Comparison of ENCODE assay signal across 8 cellular contexts in the genomic region with DNA sequence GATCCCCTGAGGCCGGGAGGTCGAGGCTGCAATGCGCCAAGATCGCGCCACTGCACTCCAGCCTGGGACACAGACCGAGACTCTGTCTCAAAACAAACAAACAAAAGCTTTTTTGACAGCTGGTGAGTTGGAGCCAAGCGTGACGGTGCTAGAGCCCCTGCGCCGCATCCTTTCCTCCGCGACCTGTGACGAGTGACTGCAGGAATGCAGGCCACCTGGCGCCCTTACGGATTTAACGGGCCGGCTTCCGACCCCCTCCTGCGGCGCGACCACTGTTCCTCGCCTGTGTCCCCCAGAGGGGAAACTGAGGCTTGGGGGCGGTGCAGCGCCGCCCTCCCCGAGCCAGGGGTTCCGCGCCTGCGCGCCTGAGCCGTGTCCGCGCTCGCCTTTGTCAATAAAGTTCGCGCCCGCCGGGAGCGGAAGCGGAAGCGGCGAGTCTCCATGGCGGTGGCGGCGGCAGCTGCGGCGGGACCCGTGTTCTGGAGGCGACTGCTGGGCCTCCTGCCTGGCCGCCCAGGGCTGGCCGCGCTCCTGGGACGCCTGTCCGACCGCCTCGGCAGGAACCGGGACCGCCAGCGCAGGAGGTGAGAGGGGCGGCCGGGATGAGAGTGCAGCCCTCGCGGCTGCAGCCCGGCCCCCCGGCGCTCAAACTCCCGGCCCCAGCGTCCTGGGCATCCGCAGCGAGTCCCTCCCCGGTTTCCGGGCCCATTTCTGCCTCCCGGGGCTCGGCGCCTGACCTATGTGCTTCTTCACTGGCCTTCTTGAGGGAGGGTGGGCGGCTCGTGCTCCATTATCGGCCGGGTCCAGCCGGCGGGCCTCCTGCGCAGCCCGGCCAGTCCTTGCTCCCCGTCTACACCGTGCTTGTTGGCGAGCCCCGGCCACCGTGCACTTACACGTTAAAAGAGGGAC. TPM values are rescaled to one million over a fixed set of nuclear protein-coding genes. Genes with fewer than 3 reads are reported as not detected.
DNase-seq lines count a peak whose midpoint lies in the region; ATAC-seq and TF ChIP-seq lines count a peak whose summit lies in the region.

A gene with protein sequence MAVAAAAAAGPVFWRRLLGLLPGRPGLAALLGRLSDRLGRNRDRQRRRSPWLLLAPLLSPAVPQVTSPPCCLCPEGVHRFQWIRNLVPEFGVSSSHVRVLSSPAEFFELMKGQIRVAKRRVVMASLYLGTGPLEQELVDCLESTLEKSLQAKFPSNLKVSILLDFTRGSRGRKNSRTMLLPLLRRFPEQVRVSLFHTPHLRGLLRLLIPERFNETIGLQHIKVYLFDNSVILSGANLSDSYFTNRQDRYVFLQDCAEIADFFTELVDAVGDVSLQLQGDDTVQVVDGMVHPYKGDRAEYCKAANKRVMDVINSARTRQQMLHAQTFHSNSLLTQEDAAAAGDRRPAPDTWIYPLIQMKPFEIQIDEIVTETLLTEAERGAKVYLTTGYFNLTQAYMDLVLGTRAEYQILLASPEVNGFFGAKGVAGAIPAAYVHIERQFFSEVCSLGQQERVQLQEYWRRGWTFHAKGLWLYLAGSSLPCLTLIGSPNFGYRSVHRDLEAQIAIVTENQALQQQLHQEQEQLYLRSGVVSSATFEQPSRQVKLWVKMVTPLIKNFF (plus strand): TSS at position 425 of the 909 bp plus-strand sequence. CDS start 17 bp downstream, at position 442.

- H3K4me3 ChIP-seq in osteoblast (ENCODE audit: insufficient read depth, low read length) (peak within 1 kb of the TSS; percentile 92), thymus (ENCODE audit: low read length) (peak within 1 kb of the TSS; percentile 93)

- H3K27me3 ChIP-seq in osteoblast (ENCODE audit: insufficient read depth, low read length) (no peaks in the 10 kb centered on the region), thymus (ENCODE audit: control insufficient read depth, insufficient read depth) (no peaks in the 10 kb centered on the region)

- 3% methylated on average over 89 of the region's 89 CpGs for WGBS in thymus

- peak within 1 kb of the TSS; percentile 93 for H2AFZ ChIP-seq in osteoblast (ENCODE audit: low read length)

- H4K20me1 ChIP-seq in osteoblast (ENCODE audit: insufficient read depth, low read length) = peaks cover 4% of the 10 kb centered on the region

- peak; percentile 82 for TF ChIP-seq POLR2A in GM18951 (IDR thresholded peaks at IDR 0.05; ENCODE audit: extremely low read depth, insufficient read depth, insufficient read length)

- H3K36me3 ChIP-seq in osteoblast (ENCODE audit: insufficient read depth, low read length) (peaks cover 7% of the 10 kb centered on the region), thymus (ENCODE audit: control insufficient read depth, insufficient read depth) (no peaks in the 10 kb centered on the region)

- H3K79me2 ChIP-seq in osteoblast (ENCODE audit: insufficient read depth, low read length) = peaks cover 50% of the 10 kb centered on the region

- peak; percentile 75 for ATAC-seq in SK-N-SH treated with all-trans-retinoic acid at 6 μM for 48 hours
- peak; percentile 29 to 41 for ATAC-seq in activated naive CD4-positive, alpha-beta T cell treated with anti-CD3 and anti-CD28 coated beads, Interleukin-2, amount 50 U/mL, for 72 hours

- peak within 1 kb of the TSS; percentile 100 for H3K27ac ChIP-seq in osteoblast (ENCODE audit: low read depth, low read length)
- H3K27ac ChIP-seq in thymus (ENCODE audit: low read depth) = peak within 1 kb of the TSS; percentile 92

- H3K36me3 Mint-ChIP-seq in activated naive CD4-positive, alpha-beta T cell treated with anti-CD3 and anti-CD28 coated beads, Interleukin-2, amount 50 U/mL, for 72 hours = peaks cover 17 to 42% of the 10 kb centered on the region in 2 donors

- in situ Hi-C loops in GM18951 (cut with MboI; ENCODE audit: low sequenced_read_pairs, unreplicated experiment) = no loop called here

- H3K9me3 Mint-ChIP-seq in activated naive CD4-positive, alpha-beta T cell treated with anti-CD3 and anti-CD28 coated beads, Interleukin-2, amount 50 U/mL, for 72 hours = no peaks in the 10 kb centered on the region

- H3K9me3 ChIP-seq in osteoblast (ENCODE audit: low read depth, low read length) (no peaks in the 10 kb centered on the region), thymus (ENCODE audit: control insufficient read depth) (no peaks in the 10 kb centered on the region)

- peak within 1 kb of the TSS; percentile 97 to 99 for H3K27ac Mint-ChIP-seq in activated naive CD4-positive, alpha-beta T cell treated with anti-CD3 and anti-CD28 coated beads, Interleukin-2, amount 50 U/mL, for 72 hours

- peak; percentile 84 for DNase-seq in AG08396 (ENCODE audit: low spot score)
- peak; percentile 62 for DNase-seq in KG1 (lab: John Stamatoyannopoulos, UW)
- DNase-seq in activated naive CD4-positive, alpha-beta T cell treated with anti-CD3 and anti-CD28 coated beads, Interleukin-2, amount 50 U/mL, for 72 hours (ENCODE audit: low spot score in 2 of 2) = peak; percentile 85 to 88
- DNase-seq in glomerular visceral epithelial cell (ENCODE audit: extremely low spot score) = peak; percentile 68
- DNase-seq in osteoblast (ENCODE audit: insufficient read length, low spot score, missing footprints) = peak; percentile 89

- TF ChIP-seq CTCF in osteoblast (IDR thresholded peaks at IDR 0.05; ENCODE audit: extremely low read depth, low read depth, low read length) = no peak

- H3K4me2 ChIP-seq in osteoblast (ENCODE audit: insufficient read depth, low read length) = peak within 1 kb of the TSS; percentile 78

- H3K4me1 ChIP-seq in osteoblast (ENCODE audit: insufficient read depth, low read length) (peaks cover 58% of the 10 kb centered on the region), thymus (ENCODE audit: control insufficient read depth, insufficient read depth, low read length) (peaks cover 15% of the 10 kb centered on the region)

TF ChIP-seq in SK-N-SH treated with all-trans-retinoic acid at 6 μM for 48 hours, 23 proteins besides CTCF, POLR2A, EP300 and RAD21:
- TF ChIP-seq, protein P1, sequence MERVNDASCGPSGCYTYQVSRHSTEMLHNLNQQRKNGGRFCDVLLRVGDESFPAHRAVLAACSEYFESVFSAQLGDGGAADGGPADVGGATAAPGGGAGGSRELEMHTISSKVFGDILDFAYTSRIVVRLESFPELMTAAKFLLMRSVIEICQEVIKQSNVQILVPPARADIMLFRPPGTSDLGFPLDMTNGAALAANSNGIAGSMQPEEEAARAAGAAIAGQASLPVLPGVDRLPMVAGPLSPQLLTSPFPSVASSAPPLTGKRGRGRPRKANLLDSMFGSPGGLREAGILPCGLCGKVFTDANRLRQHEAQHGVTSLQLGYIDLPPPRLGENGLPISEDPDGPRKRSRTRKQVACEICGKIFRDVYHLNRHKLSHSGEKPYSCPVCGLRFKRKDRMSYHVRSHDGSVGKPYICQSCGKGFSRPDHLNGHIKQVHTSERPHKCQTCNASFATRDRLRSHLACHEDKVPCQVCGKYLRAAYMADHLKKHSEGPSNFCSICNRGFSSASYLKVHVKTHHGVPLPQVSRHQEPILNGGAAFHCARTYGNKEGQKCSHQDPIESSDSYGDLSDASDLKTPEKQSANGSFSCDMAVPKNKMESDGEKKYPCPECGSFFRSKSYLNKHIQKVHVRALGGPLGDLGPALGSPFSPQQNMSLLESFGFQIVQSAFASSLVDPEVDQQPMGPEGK (CRISPR knock-in tag; IDR thresholded peaks at IDR 0.05; ENCODE audit: borderline replicate concordance) = peak; percentile 41; the same call in 1 of the 2 replicates
- TF ChIP-seq ZFP3 (CRISPR knock-in tag; IDR thresholded peaks at IDR 0.05) = peak; percentile 10; the same call in 1 of the 2 replicates
- no peak for TF ChIP-seq PPARA (CRISPR knock-in tag; IDR thresholded peaks at IDR 0.05; ENCODE audit: borderline replicate concordance)
- TF ChIP-seq BACH2 (CRISPR knock-in tag; IDR thresholded peaks at IDR 0.05; ENCODE audit: borderline replicate concordance) = no peak

RNA-seq across cellular contexts. Expression of the gene that starts here (rescaled TPM):
- total RNA-seq in activated naive CD4-positive, alpha-beta T cell treated with anti-CD3 and anti-CD28 coated beads, Interleukin-2, amount 50 U/mL, for 72 hours = 100 to 1,000 TPM in 1 of 2 donors, 10 to 100 TPM in 1; 63.5 to 122 TPM
- 34.4 and 39.5 TPM in 2 replicates for total RNA-seq in osteoblast
- polyA plus RNA-seq in thymus = 32.1 TPM

Comparison
In these comparisons a context has a peak if more than half of its experiments do, and no peak if none do; other contexts are left out.
1. Peak in every context shown above with its lines: DNase-seq, ATAC-seq, H3K4me3 ChIP-seq and H3K27ac ChIP-seq.